Comparison of ENCODE assay signal across 18 cellular contexts in the genomic region with DNA sequence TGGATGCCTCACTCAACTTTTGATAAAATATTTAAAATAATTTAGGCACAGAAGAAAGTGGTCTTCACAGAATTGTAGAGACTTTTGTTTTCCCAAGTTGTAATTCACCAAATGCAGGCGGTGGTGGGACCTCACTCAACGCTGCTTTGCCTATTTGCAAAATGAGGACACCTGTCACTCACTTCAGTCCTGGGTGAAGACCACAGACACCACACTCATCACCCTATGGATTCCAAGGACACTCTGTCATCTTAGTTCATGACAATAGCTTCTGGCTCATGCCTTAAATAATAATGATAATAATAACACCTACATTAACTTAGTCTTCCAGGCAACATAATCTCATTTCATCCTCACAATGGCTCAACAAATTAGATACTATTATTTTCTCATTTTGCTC.
DNase-seq lines count a peak whose midpoint lies in the region.
"Had no signal": no experiment of that assay in that cellular context is flagged by ENCODE, and none has a peak within 500 bp of the region (broad histone marks: within the 10 kb centered on the region; RNA-seq: fewer than 3 reads in every experiment).

No MANE protein-coding gene starts in this region.

- DNase-seq in NCI-H82 (lab: John Stamatoyannopoulos, UW): peak; percentile 6
- no peak for DNase-seq in NCI-H82 treated with DMSO at 0.1 percent for 48 hours (lab: John Stamatoyannopoulos, UW; ENCODE audit: unreplicated experiment)
- DNase-seq in myocyte (ENCODE audit: low read depth): peak; percentile 68
- DNase-seq in AML-193 (lab: John Stamatoyannopoulos, UW): no peak
- DNase-seq in germinal center (ENCODE audit: low spot score): no peak
- DNase-seq: BE2C; C1 segment of cervical spinal cord; CD4-positive, alpha-beta memory T cell; CD4-positive, CD25-positive, alpha-beta regulatory T cell; CD8-positive, alpha-beta memory T cell; COR-L47; DMS 273 treated with DMSO at 0.1 percent for 48 hours; DMS153; DMS53; DMS79; DND-41; EL; GDM1 had no signal

Comparison
In these comparisons a context has a peak if more than half of its experiments do, and no peak if none do; other contexts are left out.
1. DNase-seq: peak in NCI-H82 (single experiment) and myocyte (single experiment); none in NCI-H82 treated with DMSO at 0.1 percent for 48 hours (single experiment), AML-193 (0 of 2) and germinal center (single experiment).